ENCODE assay signal across 1 cellular context in the genomic region with DNA sequence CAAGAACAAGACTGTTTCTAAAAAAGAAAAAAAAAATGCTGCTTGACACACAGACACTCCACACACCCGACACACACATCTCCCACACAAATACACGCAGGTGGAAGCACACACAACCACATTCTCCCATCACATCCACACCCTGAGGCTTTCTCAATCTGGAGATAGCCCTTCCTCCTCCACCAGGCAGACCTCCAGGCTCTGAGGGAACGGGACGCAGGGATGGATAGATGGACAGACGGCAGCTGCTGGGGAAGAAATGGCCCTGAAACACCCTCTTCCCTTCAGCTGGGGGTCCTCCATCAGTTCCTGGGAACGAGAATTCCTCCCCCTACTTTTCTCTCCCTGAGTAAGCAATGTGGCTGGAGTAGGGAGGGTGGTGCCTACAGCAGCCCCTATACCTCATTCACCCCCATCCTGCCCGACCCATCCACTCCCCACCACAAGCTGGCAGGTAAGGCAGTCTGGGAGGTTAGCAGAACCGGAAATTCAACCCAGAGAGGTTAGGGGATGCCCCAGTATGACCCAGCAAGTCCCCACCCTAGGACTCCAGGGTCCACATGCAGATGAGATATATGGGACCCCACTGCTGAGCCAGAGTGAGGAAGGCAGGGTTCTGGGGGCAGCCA.
TF ChIP-seq lines count a peak whose summit lies in the region.

No MANE protein-coding gene starts in this region.

TF ChIP-seq in HCT116, 20 proteins besides CTCF, POLR2A, EP300 and RAD21:
- TF ChIP-seq, protein P1, sequence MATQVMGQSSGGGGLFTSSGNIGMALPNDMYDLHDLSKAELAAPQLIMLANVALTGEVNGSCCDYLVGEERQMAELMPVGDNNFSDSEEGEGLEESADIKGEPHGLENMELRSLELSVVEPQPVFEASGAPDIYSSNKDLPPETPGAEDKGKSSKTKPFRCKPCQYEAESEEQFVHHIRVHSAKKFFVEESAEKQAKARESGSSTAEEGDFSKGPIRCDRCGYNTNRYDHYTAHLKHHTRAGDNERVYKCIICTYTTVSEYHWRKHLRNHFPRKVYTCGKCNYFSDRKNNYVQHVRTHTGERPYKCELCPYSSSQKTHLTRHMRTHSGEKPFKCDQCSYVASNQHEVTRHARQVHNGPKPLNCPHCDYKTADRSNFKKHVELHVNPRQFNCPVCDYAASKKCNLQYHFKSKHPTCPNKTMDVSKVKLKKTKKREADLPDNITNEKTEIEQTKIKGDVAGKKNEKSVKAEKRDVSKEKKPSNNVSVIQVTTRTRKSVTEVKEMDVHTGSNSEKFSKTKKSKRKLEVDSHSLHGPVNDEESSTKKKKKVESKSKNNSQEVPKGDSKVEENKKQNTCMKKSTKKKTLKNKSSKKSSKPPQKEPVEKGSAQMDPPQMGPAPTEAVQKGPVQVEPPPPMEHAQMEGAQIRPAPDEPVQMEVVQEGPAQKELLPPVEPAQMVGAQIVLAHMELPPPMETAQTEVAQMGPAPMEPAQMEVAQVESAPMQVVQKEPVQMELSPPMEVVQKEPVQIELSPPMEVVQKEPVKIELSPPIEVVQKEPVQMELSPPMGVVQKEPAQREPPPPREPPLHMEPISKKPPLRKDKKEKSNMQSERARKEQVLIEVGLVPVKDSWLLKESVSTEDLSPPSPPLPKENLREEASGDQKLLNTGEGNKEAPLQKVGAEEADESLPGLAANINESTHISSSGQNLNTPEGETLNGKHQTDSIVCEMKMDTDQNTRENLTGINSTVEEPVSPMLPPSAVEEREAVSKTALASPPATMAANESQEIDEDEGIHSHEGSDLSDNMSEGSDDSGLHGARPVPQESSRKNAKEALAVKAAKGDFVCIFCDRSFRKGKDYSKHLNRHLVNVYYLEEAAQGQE (IDR thresholded peaks at IDR 0.05; ENCODE audit: low read depth) = no peak
- no peak for TF ChIP-seq CBX3 (IDR thresholded peaks at IDR 0.05; ENCODE audit: low read depth)
